ENCODE assay signal across 8 cellular contexts in the genomic region with DNA sequence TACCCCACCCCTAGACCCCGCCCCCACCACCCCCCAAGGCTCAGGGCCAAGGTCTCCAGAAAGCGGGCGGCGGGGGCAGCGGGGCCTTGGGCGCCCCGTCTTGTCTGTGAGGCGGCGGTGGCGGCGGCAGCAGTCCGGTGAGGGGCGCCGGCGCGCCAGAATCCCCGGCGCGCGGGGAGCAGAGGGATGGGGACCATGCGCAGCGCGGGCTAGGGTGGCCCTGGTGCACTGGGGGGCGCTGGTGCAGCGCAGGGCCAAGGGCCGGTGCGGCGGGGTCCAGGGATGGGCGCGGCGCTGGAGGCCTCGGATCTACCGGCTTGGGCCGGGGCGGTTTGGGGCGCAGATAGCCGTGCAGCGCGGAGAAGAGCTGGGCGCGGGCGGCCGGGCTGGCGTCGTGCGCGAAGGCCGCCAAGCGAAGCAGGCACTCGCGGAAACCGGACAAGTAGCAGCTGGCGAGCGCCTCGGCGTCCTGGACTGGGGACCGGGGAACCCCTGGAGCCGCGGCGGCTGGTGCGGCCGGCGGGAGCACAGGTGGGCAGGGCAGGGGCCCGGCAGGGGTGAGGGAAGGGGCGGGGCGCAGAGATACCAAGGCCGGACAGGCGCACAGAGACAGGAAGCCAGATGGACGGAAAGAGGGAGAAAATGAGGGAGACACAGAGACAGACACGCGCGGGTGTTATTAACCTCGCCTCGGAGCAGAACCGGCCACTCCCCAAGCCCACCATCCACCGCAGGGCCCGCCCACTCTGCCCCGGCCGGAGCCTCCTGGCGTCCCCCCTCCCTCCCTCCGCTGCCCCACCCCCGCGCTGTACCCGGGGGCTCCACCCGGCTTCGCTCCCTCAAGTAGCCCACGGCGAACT. TPM values are rescaled to one million over a fixed set of nuclear protein-coding genes. Genes with fewer than 3 reads are reported as not detected.
DNase-seq lines count a peak whose midpoint lies in the region; ATAC-seq and TF ChIP-seq lines count a peak whose summit lies in the region.

No MANE protein-coding gene starts in this region.

- ATAC-seq in HG03025 (IDR thresholded peaks at IDR 0.05; ENCODE audit: low FRiP score, unreplicated experiment), result no peak

- DNase-seq in BJ (ENCODE audit: low read depth) (no peak), GM19238 (ENCODE audit: insufficient read length, low spot score) (peak; percentile 53), NCI-H1105 (lab: John Stamatoyannopoulos, UW) (peak; percentile 37), fibroblast of mammary gland (ENCODE audit: low read depth) (peak; percentile 58), myocyte (ENCODE audit: low read depth) (peak; percentile 82), transverse colon (peak; percentile 67)
- DNase-seq in activated CD8-positive, alpha-beta memory T cell treated with anti-CD3 and anti-CD28 coated beads for 24 hours, result peak; percentile 84

- CTCF ChIA-PET in BJ (lab: Yijun Ruan, JAX), result interaction anchor here (0.7 to 2.4 kb wide), 7 partner anchors 11 to 286 kb away, joined by 3 to 9 read pairs (median 4); no protein-coding TSS in a partner anchor

- peaks cover under 1% of the 10 kb centered on the region; the same call in 1 of the 2 replicates for H3K27me3 ChIP-seq in BJ (ENCODE audit: control insufficient read depth, insufficient read depth, low read length)
- H3K27me3 ChIP-seq in transverse colon, result peaks cover 65% of the 10 kb centered on the region

- H3K36me3 ChIP-seq in BJ (ENCODE audit: control insufficient read depth, insufficient read depth, low read length), result no peaks in the 10 kb centered on the region
- H3K36me3 ChIP-seq in transverse colon, result no peaks in the 10 kb centered on the region

- in situ Hi-C loops in transverse colon (cut with MboI; ENCODE audit: low pct_ligation_motif_present in 1 of 4, low pct_unique_long_range_greater_than_20kb in 1 of 4, low sequenced_read_pairs in 3 of 4), result no loop called here

- H3K27ac ChIP-seq in transverse colon, result peak overlapping the region in 3 of 4 donors; percentile 0 to 49 (median 44)

- H3K4me1 ChIP-seq in transverse colon, result peaks cover 52 to 93% (median 77%) of the 10 kb centered on the region in 4 donors

- POLR2A ChIA-PET in BJ (lab: Charles Lee), result no interaction called here

- TF ChIP-seq POLR2A in transverse colon (IDR thresholded peaks at IDR 0.05), result no peak

- no peaks in the 10 kb centered on the region for H3K9me3 ChIP-seq in transverse colon

- 0 to 2% methylated on average over 13 to 35 of the region's 88 CpGs for WGBS in transverse colon (ENCODE audit: low coverage in 1 of 2), 2 donors

- TF ChIP-seq CTCF in BJ (IDR thresholded peaks at IDR 0.05; ENCODE audit: insufficient read depth, low read depth, low read length), result peak; percentile 34
- TF ChIP-seq CTCF in fibroblast of mammary gland (conservative IDR thresholded peaks at IDR 0.05; ENCODE audit: control insufficient read depth, insufficient read depth, low read depth, low read length), result no peak
- TF ChIP-seq CTCF in transverse colon (IDR thresholded peaks at IDR 0.05), result peak in 3 of 5 experiments; percentile 23 to 36 (median 34)

- H3K4me3 ChIP-seq in BJ (ENCODE audit: low read depth, low read length), result peak overlapping the region; percentile 59
- H3K4me3 ChIP-seq in fibroblast of mammary gland (ENCODE audit: control insufficient read depth, low read depth, low read length), result peak overlapping the region; percentile 48
- peak overlapping the region; percentile 2 to 58 (median 36) for H3K4me3 ChIP-seq in transverse colon

- no peak for TF ChIP-seq EP300 in transverse colon (IDR thresholded peaks at IDR 0.05; ENCODE audit: low read depth)

- intact Hi-C loops in transverse colon (cut with DNase I; ENCODE audit: low total_unique reads), result loop anchor here (10.0 kb wide), 1 partner anchor 63 kb away; no protein-coding TSS in a partner anchor

RNA-seq across cellular contexts. Expression of a gene that starts 2.1 kb away (rescaled TPM):
- polyA plus RNA-seq in BJ (2011; rRNA removed), result not detected in 2 replicates
- 0.09 TPM in 1 of 2 replicates, not detected in the other for polyA minus RNA-seq in BJ (2011; rRNA and poly(A)+ RNA removed)
- total RNA-seq in myocyte, result 0.16 and 0.53 TPM in 2 replicates
- polyA plus RNA-seq in myocyte (2012), result 0.33 TPM
- total RNA-seq in transverse colon, result not detected

RNA-seq across cellular contexts. Expression of a gene that starts 3.4 kb away (rescaled TPM):
- polyA plus RNA-seq in BJ (2011; rRNA removed), result 0.04 and 0.10 TPM in 2 replicates
- polyA minus RNA-seq in BJ (2011; rRNA and poly(A)+ RNA removed), result 0.05 TPM in 1 of 2 replicates, not detected in the other
- not detected in 2 replicates for total RNA-seq in myocyte
- 0.03 TPM for polyA plus RNA-seq in myocyte (2012)
- under 1 TPM in 1 of 4 donors, not detected in 3; 0.79 TPM for total RNA-seq in transverse colon

RNA-seq across cellular contexts. Expression of a gene that starts 30.4 kb away (rescaled TPM):
- polyA plus RNA-seq in BJ (2011; rRNA removed), result 5.1 and 7.7 TPM in 2 replicates
- polyA minus RNA-seq in BJ (2011; rRNA and poly(A)+ RNA removed), result 11.4 and 32.7 TPM in 2 replicates
- total RNA-seq in myocyte (6.4 and 16.6 TPM in 2 replicates), transverse colon (100 to 1,000 TPM in 2 of 4 donors, 10 to 100 TPM in 2; 55.9 to 211 (median 109) TPM)
- 7.7 TPM for polyA plus RNA-seq in myocyte (2012)

RNA-seq across cellular contexts. Expression of a gene that starts 34.2 kb away (rescaled TPM):
- polyA plus RNA-seq in BJ (2011; rRNA removed), result not detected in 2 replicates
- polyA minus RNA-seq in BJ (2011; rRNA and poly(A)+ RNA removed), result not detected in 2 replicates
- total RNA-seq in myocyte, result 0.16 and 0.40 TPM in 2 replicates
- not detected for polyA plus RNA-seq in myocyte (2012)
- total RNA-seq in transverse colon, result not detected

RNA-seq across cellular contexts. Expression of a gene that starts 41.0 kb away (rescaled TPM):
- polyA plus RNA-seq in BJ (2011; rRNA removed), result 20.1 and 22.8 TPM in 2 replicates
- polyA minus RNA-seq in BJ (2011; rRNA and poly(A)+ RNA removed), result 7.4 and 9.6 TPM in 2 replicates
- total RNA-seq in myocyte (10.5 and 12.3 TPM in 2 replicates), transverse colon (10 to 100 TPM; 20.9 to 49.4 (median 30.1) TPM)
- 69.3 TPM for polyA plus RNA-seq in myocyte (2012)
